ENCODE assay signal across 17 cellular contexts in genomic region chr2:52072949-52073348, GRCh38.
A peak's percentile ranks its signal among the peaks of the same experiment; 100 is the strongest.
DNase-seq lines count a peak whose midpoint lies in the region; ATAC-seq and TF ChIP-seq lines count a peak whose summit lies in the region.
"Had no signal": no experiment of that assay in that cellular context is flagged by ENCODE, and none has a peak within 500 bp of the region (broad histone marks: within the 10 kb centered on the region; RNA-seq: fewer than 3 reads in every experiment).

No MANE protein-coding gene starts in this region.

- POLR2A ChIA-PET in HCT116 (lab: Charles Lee), result no interaction called here
- POLR2A ChIA-PET in PC-3 (lab: Charles Lee; ENCODE audit: unreplicated experiment), result no interaction called here

- TF ChIP-seq EP300 in gastroesophageal sphincter (IDR thresholded peaks at IDR 0.05), result no peak

- H3F3A ChIP-seq in PC-3 (ENCODE audit: low read length, unreplicated experiment) (no peaks in the 10 kb centered on the region), GM23248 (ENCODE audit: insufficient read depth) (no peaks in the 10 kb centered on the region)

- H4K20me1 ChIP-seq in HCT116 (ENCODE audit: insufficient read depth) (no peaks in the 10 kb centered on the region), PC-3 (ENCODE audit: low read length) (no peaks in the 10 kb centered on the region), GM23248 (ENCODE audit: insufficient read depth) (no peaks in the 10 kb centered on the region)
- H4K20me1 ChIP-seq: BLaER1 had no signal

- H3K36me3 ChIP-seq in HCT116 (ENCODE audit: control insufficient read depth in 1 of 2, insufficient read depth in 2 of 2, low read length in 2 of 2), result no peaks in the 10 kb centered on the region
- H3K36me3 ChIP-seq in PC-3 (ENCODE audit: low read depth, low read length), result no peaks in the 10 kb centered on the region
- H3K36me3 ChIP-seq in gastroesophageal sphincter, result no peaks in the 10 kb centered on the region
- H3K36me3 ChIP-seq in GM23248 (ENCODE audit: low read depth), result no peaks in the 10 kb centered on the region
- H3K36me3 ChIP-seq: BLaER1 had no signal

- CTCF ChIA-PET in HCT116 (lab: Charles Lee), result no interaction called here
- CTCF ChIA-PET in PC-3 (lab: Charles Lee), result no interaction called here

- H3K4me2 ChIP-seq in HCT116 (ENCODE audit: low read length), result no peak overlapping the region
- H3K4me2 ChIP-seq in PC-3 (ENCODE audit: low read length), result no peak overlapping the region
- no peak overlapping the region for H3K4me2 ChIP-seq in GM23248 (ENCODE audit: unreplicated experiment)
- H3K4me2 ChIP-seq: A549 had no signal

- ATAC-seq in HCT116 (no peak), PC-3 (peak; percentile 97), gastroesophageal sphincter (no peak), HG03439 (IDR thresholded peaks at IDR 0.05; ENCODE audit: unreplicated experiment) (no peak)
- ATAC-seq: A549 had no signal

- no peak overlapping the region for H3K27ac ChIP-seq in HCT116 (ENCODE audit: low read depth, low read length)
- H3K27ac ChIP-seq in PC-3 (ENCODE audit: low read length), result no peak overlapping the region
- H3K27ac ChIP-seq in gastroesophageal sphincter, result no peak overlapping the region
- no peak overlapping the region for H3K27ac ChIP-seq in GM23248
- H3K27ac ChIP-seq: 22Rv1, A549, BLaER1 had no signal

- no peak overlapping the region for H3K9ac ChIP-seq in HCT116 (ENCODE audit: low read length)
- no peak overlapping the region for H3K9ac ChIP-seq in PC-3 (ENCODE audit: low read length)
- no peak overlapping the region for H3K9ac ChIP-seq in GM23248
- H3K9ac ChIP-seq: BLaER1 had no signal

- H2AFZ ChIP-seq in HCT116 (ENCODE audit: low read depth, low read length, poor library complexity, severe bottlenecking) (peak overlapping the region; percentile 66), PC-3 (ENCODE audit: low read length) (no peak overlapping the region), GM23248 (no peak overlapping the region)

- H3K4me3 ChIP-seq in HCT116 (replicated peaks in 1 of 2; ENCODE audit: low read depth in 1 of 2, low read length in 2 of 2) (no peak overlapping the region), PC-3 (ENCODE audit: low read length) (no peak overlapping the region), gastroesophageal sphincter (no peak overlapping the region), GM23248 (no peak overlapping the region)
- H3K4me3 ChIP-seq: A549, BLaER1 had no signal

- H3K9me2 ChIP-seq in HCT116 (ENCODE audit: insufficient read depth), result no peaks in the 10 kb centered on the region; the same call in 1 of the 2 replicates
- H3K9me2 ChIP-seq in PC-3 (replicated peaks; ENCODE audit: low read length), result no peaks in the 10 kb centered on the region
- H3K9me2 ChIP-seq in GM23248 (ENCODE audit: insufficient read depth), result no peaks in the 10 kb centered on the region

- WGBS in gastroesophageal sphincter (ENCODE audit: low coverage in 1 of 2), 2 donors, result 57 to 76% methylated on average over 2 of the region's 2 CpGs
- WGBS in GM23248 (ENCODE audit: low coverage in 1 of 2, low lambda C conversion rate in 2 of 2, missing lambda C conversion rate in 2 of 2), 2 experiments, result 27 to 28% methylated on average over 2 of the region's 2 CpGs

- TF ChIP-seq CTCF in HCT116 (IDR thresholded peaks at IDR 0.05 in 2 of 3, conservative IDR thresholded peaks at IDR 0.05 in 1 of 3; ENCODE audit: borderline replicate concordance in 1 of 3, insufficient read depth in 1 of 3, low read depth in 2 of 3, low read length in 2 of 3), result no peak
- TF ChIP-seq CTCF in PC-3 (conservative IDR thresholded peaks at IDR 0.05; ENCODE audit: low read depth, low read length), result no peak
- no peak for TF ChIP-seq CTCF in gastroesophageal sphincter (IDR thresholded peaks at IDR 0.05)

- H3K27me3 ChIP-seq in HCT116 (ENCODE audit: insufficient read depth, low read length), result no peaks in the 10 kb centered on the region
- no peaks in the 10 kb centered on the region for H3K27me3 ChIP-seq in PC-3 (ENCODE audit: low read length)
- H3K27me3 ChIP-seq in gastroesophageal sphincter, result no peaks in the 10 kb centered on the region
- H3K27me3 ChIP-seq in GM23248 (replicated peaks; ENCODE audit: insufficient read depth), result no peaks in the 10 kb centered on the region
- H3K27me3 ChIP-seq: BLaER1 had no signal

- no peak for TF ChIP-seq RAD21 in HCT116 (IDR thresholded peaks at IDR 0.05; ENCODE audit: low read depth)

- RAD21 ChIA-PET in HCT116 (lab: Charles Lee; ENCODE audit: low non-redundant PET in 1 of 2, low total read pairs in 2 of 2, uncharacterized antibody in 2 of 2, unreplicated experiment in 2 of 2), result no interaction called here

- DNase-seq in DMS53 (lab: John Stamatoyannopoulos, UW) (peak; percentile 12), DMS53 treated with DMSO at 0.1 percent for 48 hours (lab: John Stamatoyannopoulos, UW; ENCODE audit: unreplicated experiment) (no peak), HCT116 (ENCODE audit: low read depth, low spot score) (no peak), PC-3 (peak; percentile 14), GM23248 (no peak)
- DNase-seq: AML-193; Calu3; CD4-positive, alpha-beta memory T cell; GDM1; GOT3; H7; KG1 had no signal

- no peak for TF ChIP-seq POLR2A in HCT116 (IDR thresholded peaks at IDR 0.05; ENCODE audit: borderline replicate concordance, extremely low read depth, insufficient read depth, insufficient read length)
- no peak for TF ChIP-seq POLR2A in gastroesophageal sphincter (IDR thresholded peaks at IDR 0.05)

- BruUV-seq in HCT116 (replicated peaks; lab: Mats Ljungman, UMichigan) (no TSS peak), PC-3 (replicated peaks; lab: Mats Ljungman, UMichigan) (no TSS peak)

- H3K4me1 ChIP-seq in HCT116 (ENCODE audit: control insufficient read depth in 1 of 2, insufficient read depth in 2 of 2, low read length in 2 of 2) (no peaks in the 10 kb centered on the region), PC-3 (ENCODE audit: insufficient read depth, low read length) (no peaks in the 10 kb centered on the region), gastroesophageal sphincter (no peaks in the 10 kb centered on the region), GM23248 (ENCODE audit: insufficient read depth) (no peaks in the 10 kb centered on the region)
- H3K4me1 ChIP-seq: A549 had no signal

- intact Hi-C loops in HCT116 (cut with micrococcal nuclease) (no loop called here), PC-3 (cut with micrococcal nuclease) (loop anchor here (2.0 kb wide), 1 partner anchor 70 kb away; no protein-coding TSS in a partner anchor)

- in situ Hi-C loops in GM23248 (cut with MboI), result no loop called here

- H3K9me3 ChIP-seq in HCT116 (ENCODE audit: control insufficient read depth in 1 of 2, insufficient read depth in 1 of 2, low read depth in 1 of 2, low read length in 2 of 2) (no peaks in the 10 kb centered on the region), PC-3 (ENCODE audit: low read length) (no peaks in the 10 kb centered on the region), gastroesophageal sphincter (no peaks in the 10 kb centered on the region), GM23248 (ENCODE audit: low read depth) (no peaks in the 10 kb centered on the region)
- H3K9me3 ChIP-seq: A549, BLaER1 had no signal

- H3K79me2 ChIP-seq in HCT116 (ENCODE audit: insufficient read depth, low read length) (no peaks in the 10 kb centered on the region), PC-3 (ENCODE audit: low read length) (no peaks in the 10 kb centered on the region), GM23248 (ENCODE audit: insufficient read depth) (no peaks in the 10 kb centered on the region)

TF ChIP-seq in HCT116, 20 proteins besides CTCF, POLR2A, EP300 and RAD21:
- TF ChIP-seq FOSL1 (IDR thresholded peaks at IDR 0.05; ENCODE audit: low read depth), result no peak
- TF ChIP-seq SP1 (IDR thresholded peaks at IDR 0.05; ENCODE audit: low read depth), result no peak
- no peak for TF ChIP-seq SRF (IDR thresholded peaks at IDR 0.05; ENCODE audit: low read depth)
- no peak for TF ChIP-seq MAX (IDR thresholded peaks at IDR 0.05)
- TF ChIP-seq ZNF274 (IDR thresholded peaks at IDR 0.05; ENCODE audit: low read depth, low read length), result no peak
- TF ChIP-seq ATF3 (IDR thresholded peaks at IDR 0.05), result no peak
- TF ChIP-seq, protein P1, sequence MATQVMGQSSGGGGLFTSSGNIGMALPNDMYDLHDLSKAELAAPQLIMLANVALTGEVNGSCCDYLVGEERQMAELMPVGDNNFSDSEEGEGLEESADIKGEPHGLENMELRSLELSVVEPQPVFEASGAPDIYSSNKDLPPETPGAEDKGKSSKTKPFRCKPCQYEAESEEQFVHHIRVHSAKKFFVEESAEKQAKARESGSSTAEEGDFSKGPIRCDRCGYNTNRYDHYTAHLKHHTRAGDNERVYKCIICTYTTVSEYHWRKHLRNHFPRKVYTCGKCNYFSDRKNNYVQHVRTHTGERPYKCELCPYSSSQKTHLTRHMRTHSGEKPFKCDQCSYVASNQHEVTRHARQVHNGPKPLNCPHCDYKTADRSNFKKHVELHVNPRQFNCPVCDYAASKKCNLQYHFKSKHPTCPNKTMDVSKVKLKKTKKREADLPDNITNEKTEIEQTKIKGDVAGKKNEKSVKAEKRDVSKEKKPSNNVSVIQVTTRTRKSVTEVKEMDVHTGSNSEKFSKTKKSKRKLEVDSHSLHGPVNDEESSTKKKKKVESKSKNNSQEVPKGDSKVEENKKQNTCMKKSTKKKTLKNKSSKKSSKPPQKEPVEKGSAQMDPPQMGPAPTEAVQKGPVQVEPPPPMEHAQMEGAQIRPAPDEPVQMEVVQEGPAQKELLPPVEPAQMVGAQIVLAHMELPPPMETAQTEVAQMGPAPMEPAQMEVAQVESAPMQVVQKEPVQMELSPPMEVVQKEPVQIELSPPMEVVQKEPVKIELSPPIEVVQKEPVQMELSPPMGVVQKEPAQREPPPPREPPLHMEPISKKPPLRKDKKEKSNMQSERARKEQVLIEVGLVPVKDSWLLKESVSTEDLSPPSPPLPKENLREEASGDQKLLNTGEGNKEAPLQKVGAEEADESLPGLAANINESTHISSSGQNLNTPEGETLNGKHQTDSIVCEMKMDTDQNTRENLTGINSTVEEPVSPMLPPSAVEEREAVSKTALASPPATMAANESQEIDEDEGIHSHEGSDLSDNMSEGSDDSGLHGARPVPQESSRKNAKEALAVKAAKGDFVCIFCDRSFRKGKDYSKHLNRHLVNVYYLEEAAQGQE (IDR thresholded peaks at IDR 0.05; ENCODE audit: low read depth), result no peak
- no peak for TF ChIP-seq ZFX (IDR thresholded peaks at IDR 0.05)

Comparison
In these comparisons a context has a peak if more than half of its experiments do, and no peak if none do; other contexts are left out.
1. DNase-seq: peak in DMS53 (single experiment) and PC-3 (single experiment); none in DMS53 treated with DMSO at 0.1 percent for 48 hours (single experiment), HCT116 (single experiment) and GM23248 (single experiment).